10 cellular contexts compared by ENCODE assay signal in the genomic region with DNA sequence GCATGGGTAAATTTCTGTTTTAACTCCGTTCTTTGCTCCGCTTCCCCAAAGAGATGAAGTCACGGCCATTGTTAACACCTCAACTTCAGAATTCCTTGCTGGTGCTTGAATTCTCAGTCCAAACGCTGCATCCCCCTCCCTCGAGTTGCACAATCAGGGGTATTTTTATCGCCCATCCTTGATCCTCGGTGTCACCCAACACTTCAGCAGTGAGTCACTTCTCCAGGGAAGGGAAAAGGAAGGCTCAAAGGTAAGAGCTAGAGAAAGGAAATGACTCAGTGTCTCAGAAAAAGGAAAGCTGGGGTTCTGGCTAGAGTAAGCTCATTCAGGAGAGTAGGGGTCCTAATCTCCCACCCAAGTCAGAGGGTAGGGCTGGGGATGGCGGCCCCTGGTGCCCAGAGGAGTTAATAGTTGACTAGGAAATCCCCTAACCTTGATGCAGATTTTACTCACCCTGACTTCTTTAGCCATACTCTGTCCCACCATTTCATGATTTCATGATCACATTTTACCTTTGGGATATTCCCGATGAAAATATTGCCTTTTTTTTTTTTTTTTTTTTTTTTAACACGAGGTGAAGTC. TPM values are rescaled to one million over a fixed set of nuclear protein-coding genes. Genes with fewer than 3 reads are reported as not detected.
DNase-seq lines count a peak whose midpoint lies in the region; ATAC-seq, FAIRE-seq and TF ChIP-seq lines count a peak whose summit lies in the region.
"Had no signal": no experiment of that assay in that cellular context is flagged by ENCODE, and none has a peak within 500 bp of the region (broad histone marks: within the 10 kb centered on the region; RNA-seq: fewer than 3 reads in every experiment).

No MANE protein-coding gene starts in this region.

- H3K27ac Mint-ChIP-seq in activated CD8-positive, alpha-beta T cell treated with anti-CD3 and anti-CD28 coated beads, Interleukin-2, amount 10 ng/mL, durations not matched to agents 7 days and 5 days = peak overlapping the region; percentile 61
- H3K27ac Mint-ChIP-seq in stimulated activated effector memory CD8-positive, alpha-beta T cell treated with anti-CD3 and anti-CD28 coated beads, Interleukin-12 subunit alpha, Interleukin-12 subunit beta, amount 100 ng/mL, for 72 hours = peak overlapping the region; percentile 45

- DNase-seq in activated CD8-positive, alpha-beta T cell treated with anti-CD3 and anti-CD28 coated beads, Interleukin-2, amount 10 ng/mL, durations not matched to agents 7 days and 5 days = no peak
- DNase-seq in heart left ventricle (no peak), C1 segment of cervical spinal cord (lab: John Stamatoyannopoulos, UW) (no peak), frontal cortex (ENCODE audit: low spot score in 2 of 2) (no peak)
- DNase-seq in stimulated activated effector memory CD8-positive, alpha-beta T cell treated with anti-CD3 and anti-CD28 coated beads, Interleukin-12 subunit alpha, Interleukin-12 subunit beta, amount 100 ng/mL, for 72 hours (ENCODE audit: low spot score in 2 of 2) = no peak
- DNase-seq: NCI-H1436 treated with DMSO at 0.1 percent for 48 hours had no signal

- H3K36me3 ChIP-seq in HEK293 (ENCODE audit: control insufficient read depth in 2 of 2, insufficient read depth in 1 of 2, low read length in 2 of 2) (peaks cover 0 to 59% of the 10 kb centered on the region in 2 experiments; a peak in 2 of 3 replicates), heart left ventricle (peaks cover 0 to 43% (median 16%) of the 10 kb centered on the region in 9 donors)

- no peak for TF ChIP-seq POLR2A in heart left ventricle (IDR thresholded peaks at IDR 0.05)

- FAIRE-seq in frontal cortex (lab: Jason Lieb, UNC) = no peak

- ATAC-seq in activated CD8-positive, alpha-beta T cell treated with anti-CD3 and anti-CD28 coated beads, Interleukin-2, amount 10 ng/mL, durations not matched to agents 7 days and 5 days = no peak
- peak in 3 of 4 donors; percentile 28 to 37 (median 31) for ATAC-seq in heart left ventricle
- no peak for ATAC-seq in stimulated activated effector memory CD8-positive, alpha-beta T cell treated with anti-CD3 and anti-CD28 coated beads, Interleukin-12 subunit alpha, Interleukin-12 subunit beta, amount 100 ng/mL, for 72 hours
- no peak for ATAC-seq in HG03045 (IDR thresholded peaks at IDR 0.05; ENCODE audit: unreplicated experiment)
- ATAC-seq in GM21526 (IDR thresholded peaks at IDR 0.05; ENCODE audit: low FRiP score, unreplicated experiment) = no peak

- H3K36me3 Mint-ChIP-seq in activated CD8-positive, alpha-beta T cell treated with anti-CD3 and anti-CD28 coated beads, Interleukin-2, amount 10 ng/mL, durations not matched to agents 7 days and 5 days (ENCODE audit: low read depth) = no peaks in the 10 kb centered on the region
- H3K36me3 Mint-ChIP-seq in stimulated activated effector memory CD8-positive, alpha-beta T cell treated with anti-CD3 and anti-CD28 coated beads, Interleukin-12 subunit alpha, Interleukin-12 subunit beta, amount 100 ng/mL, for 72 hours = peaks cover 29% of the 10 kb centered on the region

- POLR2A ChIA-PET in HEK293 (lab: Yijun Ruan, JAX) = no interaction called here
- POLR2A ChIA-PET in activated CD8-positive, alpha-beta T cell treated with anti-CD3 and anti-CD28 coated beads, Interleukin-2, amount 10 ng/mL, durations not matched to agents 7 days and 5 days (lab: Charles Lee) = interaction anchor here (0.7 kb wide), 1 partner anchor 253 kb away, joined by 3 read pairs; no protein-coding TSS in a partner anchor

- TF ChIP-seq CTCF in HEK293 (tag by site-specific recombination; IDR thresholded peaks at IDR 0.05) (no peak), heart left ventricle (IDR thresholded peaks at IDR 0.05) (no peak)

- H3K9me3 ChIP-seq in HEK293 (ENCODE audit: control insufficient read depth, insufficient read depth, low read depth, low read length) (no peaks in the 10 kb centered on the region), heart left ventricle (no peaks in the 10 kb centered on the region)

- H3K27me3 ChIP-seq in heart left ventricle = no peaks in the 10 kb centered on the region

- no peak overlapping the region for H3K27ac ChIP-seq in HEK293 (ENCODE audit: extremely low read depth, low read depth, low read length)
- H3K27ac ChIP-seq in heart left ventricle = peak overlapping the region in 11 of 12 donors; percentile 22 to 85 (median 58)

- H3K4me3 Mint-ChIP-seq in activated CD8-positive, alpha-beta T cell treated with anti-CD3 and anti-CD28 coated beads, Interleukin-2, amount 10 ng/mL, durations not matched to agents 7 days and 5 days = no peak overlapping the region
- no peak overlapping the region for H3K4me3 Mint-ChIP-seq in stimulated activated effector memory CD8-positive, alpha-beta T cell treated with anti-CD3 and anti-CD28 coated beads, Interleukin-12 subunit alpha, Interleukin-12 subunit beta, amount 100 ng/mL, for 72 hours

- H3K27me3 Mint-ChIP-seq in activated CD8-positive, alpha-beta T cell treated with anti-CD3 and anti-CD28 coated beads, Interleukin-2, amount 10 ng/mL, durations not matched to agents 7 days and 5 days (ENCODE audit: low read depth) = no peaks in the 10 kb centered on the region

- H3K9me3 Mint-ChIP-seq in activated CD8-positive, alpha-beta T cell treated with anti-CD3 and anti-CD28 coated beads, Interleukin-2, amount 10 ng/mL, durations not matched to agents 7 days and 5 days (ENCODE audit: insufficient read depth) = no peaks in the 10 kb centered on the region
- no peaks in the 10 kb centered on the region for H3K9me3 Mint-ChIP-seq in stimulated activated effector memory CD8-positive, alpha-beta T cell treated with anti-CD3 and anti-CD28 coated beads, Interleukin-12 subunit alpha, Interleukin-12 subunit beta, amount 100 ng/mL, for 72 hours

- WGBS in heart left ventricle, 4 donors = 60 to 66% (median 64%) methylated on average over 10 of the region's 10 CpGs

- CTCF ChIA-PET in HEK293 (lab: Yijun Ruan, JAX) = interaction anchor here (0.7 to 1.0 kb wide), 5 partner anchors 8 to 378 kb away, joined by 3 read pairs; no protein-coding TSS in a partner anchor
- CTCF ChIA-PET in activated CD8-positive, alpha-beta T cell treated with anti-CD3 and anti-CD28 coated beads, Interleukin-2, amount 10 ng/mL, durations not matched to agents 7 days and 5 days (lab: Charles Lee) = interaction anchor here (1.6 kb wide), 1 partner anchor 21 kb away, joined by 6 read pairs; no protein-coding TSS in a partner anchor

- no peaks in the 10 kb centered on the region for H3K4me1 ChIP-seq in HEK293 (ENCODE audit: control insufficient read depth, insufficient read depth, low read length)
- H3K4me1 ChIP-seq in heart left ventricle = peaks cover 0 to 72% (median 42%) of the 10 kb centered on the region in 12 donors

- no peak overlapping the region for H3K4me3 ChIP-seq in HEK293 (ENCODE audit: low read depth, low read length)
- no peak overlapping the region for H3K4me3 ChIP-seq in heart left ventricle
- H3K4me3 ChIP-seq: lung had no signal

- H3K4me1 Mint-ChIP-seq in activated CD8-positive, alpha-beta T cell treated with anti-CD3 and anti-CD28 coated beads, Interleukin-2, amount 10 ng/mL, durations not matched to agents 7 days and 5 days (ENCODE audit: low read depth) = peaks cover 6% of the 10 kb centered on the region
- peaks cover 5% of the 10 kb centered on the region for H3K4me1 Mint-ChIP-seq in stimulated activated effector memory CD8-positive, alpha-beta T cell treated with anti-CD3 and anti-CD28 coated beads, Interleukin-12 subunit alpha, Interleukin-12 subunit beta, amount 100 ng/mL, for 72 hours

- intact Hi-C loops in heart left ventricle (cut with DNase I) = no loop called here

TF ChIP-seq in HEK293, 187 proteins besides CTCF, POLR2A, EP300 and RAD21:
- TF ChIP-seq ZNF394 (tag by site-specific recombination; IDR thresholded peaks at IDR 0.05; ENCODE audit: borderline replicate concordance) (no peak), YY1 (tag by site-specific recombination; IDR thresholded peaks at IDR 0.05) (no peak), ZNF623 (tag by site-specific recombination; IDR thresholded peaks at IDR 0.05) (no peak), PRDM1 (tag by site-specific recombination; IDR thresholded peaks at IDR 0.05) (peak; percentile 48), ZNF416 (tag by site-specific recombination; IDR thresholded peaks at IDR 0.05) (no peak), ZNF785 (tag by site-specific recombination; IDR thresholded peaks at IDR 0.05) (no peak), ZBTB1 (tag by site-specific recombination; IDR thresholded peaks at IDR 0.05) (no peak), ZNF664 (tag by site-specific recombination; IDR thresholded peaks at IDR 0.05) (0 out of 2 replicates have a peak, but pooled peaks have one; percentile 18)
- TF ChIP-seq, protein P1, sequence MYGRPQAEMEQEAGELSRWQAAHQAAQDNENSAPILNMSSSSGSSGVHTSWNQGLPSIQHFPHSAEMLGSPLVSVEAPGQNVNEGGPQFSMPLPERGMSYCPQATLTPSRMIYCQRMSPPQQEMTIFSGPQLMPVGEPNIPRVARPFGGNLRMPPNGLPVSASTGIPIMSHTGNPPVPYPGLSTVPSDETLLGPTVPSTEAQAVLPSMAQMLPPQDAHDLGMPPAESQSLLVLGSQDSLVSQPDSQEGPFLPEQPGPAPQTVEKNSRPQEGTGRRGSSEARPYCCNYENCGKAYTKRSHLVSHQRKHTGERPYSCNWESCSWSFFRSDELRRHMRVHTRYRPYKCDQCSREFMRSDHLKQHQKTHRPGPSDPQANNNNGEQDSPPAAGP (tag by site-specific recombination; IDR thresholded peaks at IDR 0.05) = 0 out of 2 replicates have a peak, but pooled peaks have one; percentile 43

RNA-seq across cellular contexts. Expression of a gene that starts 39.8 kb away (rescaled TPM):
- 10 to 100 TPM; 45.0 to 47.1 TPM for total RNA-seq in activated CD8-positive, alpha-beta T cell treated with anti-CD3 and anti-CD28 coated beads, Interleukin-2, amount 10 ng/mL, durations not matched to agents 7 days and 5 days
- 100 to 1,000 TPM in 6 of 9 donors, 10 to 100 TPM in 3; 91.5 to 225 (median 107) TPM for total RNA-seq in heart left ventricle
- 10 to 100 TPM; 38.9 to 94.6 TPM for polyA plus RNA-seq in heart left ventricle
- total RNA-seq in frontal cortex = 30.2 TPM

Comparison
In these comparisons a context has a peak if more than half of its experiments do, and no peak if none do; other contexts are left out.
1. ATAC-seq: peak in heart left ventricle (3 of 4); none in activated CD8-positive, alpha-beta T cell treated with anti-CD3 and anti-CD28 coated beads, Interleukin-2, amount 10 ng/mL, durations not matched to agents 7 days and 5 days (single experiment), stimulated activated effector memory CD8-positive, alpha-beta T cell treated with anti-CD3 and anti-CD28 coated beads, Interleukin-12 subunit alpha, Interleukin-12 subunit beta, amount 100 ng/mL, for 72 hours (single experiment), HG03045 (single experiment) and GM21526 (single experiment).